In genomic region chr12:73699318-73699717, GRCh38 we compare ENCODE assay signal across 9 cellular contexts.
"Had no signal": no experiment of that assay in that cellular context is flagged by ENCODE, and none has a peak within 500 bp of the region (broad histone marks: within the 10 kb centered on the region; RNA-seq: fewer than 3 reads in every experiment).

No MANE protein-coding gene starts in this region.

- H3K4me1 ChIP-seq: HAP-1 had no signal

- DNase-seq: GM23248, GOT3, H7, H9, HCEC 1CT, HFFc6 had no signal

- H3K4me3 Mint-ChIP-seq: GM23338, H9, HFFc6 had no signal

- H3K9me3 Mint-ChIP-seq: H9 had no signal

- H3K4me1 Mint-ChIP-seq: GM23338, H9 had no signal

- H3K9ac ChIP-seq: GM23248 had no signal

- H3K4me3 ChIP-seq: GM23248, GM23338, HAP-1 had no signal

- H3K4me2 ChIP-seq: GM23338 had no signal

- ATAC-seq: GM23338, HCT116 had no signal

- H3K36me3 ChIP-seq: HAP-1 had no signal

- H2AFZ ChIP-seq: GM23248, GM23338 had no signal

- H3K27ac Mint-ChIP-seq: GM23338, H9, HFFc6 had no signal

- H3K9me3 ChIP-seq: HAP-1 had no signal

- H3K27ac ChIP-seq: GM23248 had no signal
